ENCODE assay signal across 17 cellular contexts in genomic region chr18:8898990-8899389, GRCh38.
A peak's percentile ranks its signal among the peaks of the same experiment; 100 is the strongest.
DNase-seq lines count a peak whose midpoint lies in the region; ATAC-seq, FAIRE-seq and TF ChIP-seq lines count a peak whose summit lies in the region.
"Had no signal": no experiment of that assay in that cellular context is flagged by ENCODE, and none has a peak within 500 bp of the region (broad histone marks: within the 10 kb centered on the region; RNA-seq: fewer than 3 reads in every experiment).

No MANE protein-coding gene starts in this region.

- no peak overlapping the region for H2BK120ac ChIP-seq in IMR-90 (ENCODE audit: low read depth, low read length)

- no peak overlapping the region for H3K23ac ChIP-seq in IMR-90 (ENCODE audit: low read depth, low read length)

- H3K4me3 Mint-ChIP-seq in Calu3 (ENCODE audit: low read depth, unreplicated experiment) = no peak overlapping the region
- H3K4me3 Mint-ChIP-seq in stimulated activated memory B cell treated with anti-CD40 and anti-IgM and Interleukin-4, amounts not matched to agents 10 μg/mL and 1 μg/mL and 100 μg/mL, for 72 hours = no peak overlapping the region
- H3K4me3 Mint-ChIP-seq: activated CD4-positive, alpha-beta T cell treated with anti-CD3 and anti-CD28 coated beads, Interleukin-2, amount 10 ng/mL, durations not matched to agents 7 days and 5 days; CD4-positive, alpha-beta memory T cell; T-cell had no signal

- no peak overlapping the region; the same call in 1 of the 2 replicates for H2BK20ac ChIP-seq in IMR-90 (ENCODE audit: low read depth, low read length)

- peak; percentile 25 for DNase-seq in Calu3
- DNase-seq in IMR-90 = no peak
- DNase-seq in WERI-Rb-1 = peak; percentile 56
- DNase-seq in keratinocyte (ENCODE audit: low read depth, low spot score) = no peak
- no peak for DNase-seq in NCI-H2081 (lab: John Stamatoyannopoulos, UW)
- DNase-seq in NCI-H526 treated with DMSO at 0.1 percent for 48 hours (lab: John Stamatoyannopoulos, UW) = no peak
- DNase-seq: activated CD4-positive, alpha-beta T cell treated with anti-CD3 and anti-CD28 coated beads, Interleukin-2, amount 10 ng/mL, durations not matched to agents 7 days and 5 days; activated CD8-positive, alpha-beta memory T cell treated with anti-CD3 and anti-CD28 coated beads, Interleukin-2, amount 50 U/mL, for 48 hours; activated gamma-delta T cell; CD4-positive, alpha-beta memory T cell; KG1; NCI-H1105; stimulated activated CD4-positive, alpha-beta T cell treated with anti-CD3 and anti-CD28 coated beads, Interleukin-2, amount 100 ng/mL, for 24 hours; T-cell had no signal

- H3K27ac ChIP-seq in IMR-90 (ENCODE audit: insufficient read depth, low read length) (no peak overlapping the region), WERI-Rb-1 (no peak overlapping the region), keratinocyte (ENCODE audit: control insufficient read depth, insufficient read depth, low read length) (no peak overlapping the region)

- H3K9ac ChIP-seq in IMR-90 (ENCODE audit: low read depth, low read length) (no peak overlapping the region), keratinocyte (ENCODE audit: control insufficient read depth, extremely low read depth, insufficient read depth, low read length) (no peak overlapping the region)

- no peak overlapping the region for H3K27ac Mint-ChIP-seq in Calu3 (ENCODE audit: unreplicated experiment)
- H3K27ac Mint-ChIP-seq in stimulated activated memory B cell treated with anti-CD40 and anti-IgM and Interleukin-4, amounts not matched to agents 10 μg/mL and 1 μg/mL and 100 μg/mL, for 72 hours = no peak overlapping the region
- H3K27ac Mint-ChIP-seq: activated CD4-positive, alpha-beta T cell treated with anti-CD3 and anti-CD28 coated beads, Interleukin-2, amount 10 ng/mL, durations not matched to agents 7 days and 5 days; CD4-positive, alpha-beta memory T cell; T-cell had no signal

- POLR2A ChIA-PET in IMR-90 (lab: Charles Lee; ENCODE audit: unreplicated experiment) = no interaction called here

- H3K4ac ChIP-seq in IMR-90 (ENCODE audit: low read depth, low read length) = no peak overlapping the region

- BruUV-seq in Calu3 (replicated peaks; lab: Mats Ljungman, UMichigan) (no TSS peak), IMR-90 (replicated peaks; lab: Mats Ljungman, UMichigan) (no TSS peak)

- H3K79me2 ChIP-seq in keratinocyte (ENCODE audit: control insufficient read depth, insufficient read depth, low read length) = no peaks in the 10 kb centered on the region

- H3K4me1 ChIP-seq in IMR-90 (ENCODE audit: control insufficient read depth, insufficient read depth, low read length) = no peaks in the 10 kb centered on the region
- H3K4me1 ChIP-seq in keratinocyte (ENCODE audit: control insufficient read depth, extremely low read depth, insufficient read depth, low read length) = no peaks in the 10 kb centered on the region

- H2AK5ac ChIP-seq in IMR-90 (ENCODE audit: low read depth, low read length) = peak overlapping the region; percentile 4; the same call in 1 of the 2 replicates

- H3K9me3 ChIP-seq in IMR-90 (ENCODE audit: control insufficient read depth, insufficient read depth, low read length) (peaks cover 10% of the 10 kb centered on the region), WERI-Rb-1 (ENCODE audit: severe bottlenecking) (peaks cover 10% of the 10 kb centered on the region), keratinocyte (ENCODE audit: control insufficient read depth, low read depth, low read length) (no peaks in the 10 kb centered on the region)

- peak overlapping the region; percentile 15 for H2AK9ac ChIP-seq in IMR-90 (replicated peaks; ENCODE audit: low read depth, low read length, poor library complexity)

- no peaks in the 10 kb centered on the region for H3K36me3 Mint-ChIP-seq in Calu3 (ENCODE audit: insufficient read depth, unreplicated experiment)
- peaks cover 4% of the 10 kb centered on the region for H3K36me3 Mint-ChIP-seq in stimulated activated memory B cell treated with anti-CD40 and anti-IgM and Interleukin-4, amounts not matched to agents 10 μg/mL and 1 μg/mL and 100 μg/mL, for 72 hours
- H3K36me3 Mint-ChIP-seq: CD4-positive, alpha-beta memory T cell; T-cell had no signal

- no peak for FAIRE-seq in keratinocyte (lab: Jason Lieb, UNC)

- H3K9me1 ChIP-seq in IMR-90 (ENCODE audit: insufficient read depth, low read length) = no peaks in the 10 kb centered on the region
- H3K9me1 ChIP-seq in keratinocyte (ENCODE audit: control insufficient read depth, extremely low read depth, insufficient read depth, low read length) = no peaks in the 10 kb centered on the region

- H3K36me3 ChIP-seq in IMR-90 (ENCODE audit: control insufficient read depth, insufficient read depth, low read length) = no peaks in the 10 kb centered on the region
- H3K36me3 ChIP-seq in WERI-Rb-1 = no peaks in the 10 kb centered on the region
- H3K36me3 ChIP-seq in keratinocyte (ENCODE audit: control insufficient read depth in 2 of 2, extremely low read depth in 1 of 2, insufficient read depth in 2 of 2, low read length in 2 of 2) = no peaks in the 10 kb centered on the region

- H4K5ac ChIP-seq in IMR-90 (ENCODE audit: low read depth, low read length) = no peak overlapping the region

- no peak overlapping the region for H4K91ac ChIP-seq in IMR-90 (ENCODE audit: insufficient read depth, low read depth, low read length)

- no peak for TF ChIP-seq POLR2A in IMR-90 (IDR thresholded peaks at IDR 0.05; ENCODE audit: low read depth, low read length)

- WGBS in IMR-90 (ENCODE audit: extremely low coverage in 2 of 2, insufficient read length in 1 of 2), 2 experiments = 100% methylated on average over 1 of the region's 3 CpGs; no CpG with 5 or more reads in 1 of the 2 experiments

- in situ Hi-C loops in IMR-90 (cut with MboI; ENCODE audit: low sequenced_read_pairs) = no loop called here

- H3K14ac ChIP-seq in IMR-90 (replicated peaks; ENCODE audit: low read depth, low read length) = no peak overlapping the region

- H2BK5ac ChIP-seq in IMR-90 (ENCODE audit: low read depth, low read length, poor library complexity, severe bottlenecking) = no peak overlapping the region

- dilution Hi-C loops in IMR-90 (cut with HindIII; ENCODE audit: low sequenced_read_pairs, unreplicated experiment) (no loop called here), keratinocyte (cut with MboI; ENCODE audit: extremely low pct_ligation_motif_present, low sequenced_read_pairs) (no loop called here)

- H3K18ac ChIP-seq in IMR-90 (ENCODE audit: low read depth, low read length) = no peak overlapping the region

- TF ChIP-seq CTCF in Calu3 (IDR thresholded peaks at IDR 0.05; ENCODE audit: unreplicated experiment) (peak; percentile 28), IMR-90 (conservative IDR thresholded peaks at IDR 0.05; ENCODE audit: low read depth, low read length) (no peak), WERI-Rb-1 (IDR thresholded peaks at IDR 0.05; ENCODE audit: low read depth, low read length) (0 out of 2 replicates have a peak, but pooled peaks have one; percentile 31), keratinocyte (optimal IDR thresholded peaks at IDR 0.05 in 1 of 3, IDR thresholded peaks at IDR 0.05 in 1 of 3, conservative IDR thresholded peaks at IDR 0.05 in 1 of 3; ENCODE audit: extremely low read depth in 1 of 3, insufficient read depth in 2 of 3, low read length in 3 of 3) (peak; percentile 25 to 44 (median 27))

- H3K4me2 ChIP-seq in IMR-90 (ENCODE audit: low read depth, low read length) = no peak overlapping the region
- H3K4me2 ChIP-seq in keratinocyte (ENCODE audit: control insufficient read depth, extremely low read depth, insufficient read depth, low read depth, low read length) = no peak overlapping the region

- no peak overlapping the region for H3K4me3 ChIP-seq in IMR-90 (ENCODE audit: insufficient read depth, low read depth, low read length)
- H3K4me3 ChIP-seq in WERI-Rb-1 (ENCODE audit: low read depth, low read length) = no peak overlapping the region
- H3K4me3 ChIP-seq in keratinocyte (ENCODE audit: control insufficient read depth in 2 of 3, extremely low read depth in 1 of 3, insufficient read depth in 2 of 3, low read depth in 1 of 3, low read length in 3 of 3) = no peak overlapping the region

- H2AFZ ChIP-seq in IMR-90 (replicated peaks; ENCODE audit: low read length, poor library complexity) (no peak overlapping the region), keratinocyte (ENCODE audit: control insufficient read depth, low read length) (no peak overlapping the region)

- H3K27me3 Mint-ChIP-seq in Calu3 (ENCODE audit: unreplicated experiment) = no peaks in the 10 kb centered on the region
- H3K27me3 Mint-ChIP-seq in stimulated activated memory B cell treated with anti-CD40 and anti-IgM and Interleukin-4, amounts not matched to agents 10 μg/mL and 1 μg/mL and 100 μg/mL, for 72 hours = no peaks in the 10 kb centered on the region

- ATAC-seq in IMR-90 (ENCODE audit: low read depth) (no peak), HG03565 (IDR thresholded peaks at IDR 0.05; ENCODE audit: unreplicated experiment) (no peak)
- no peak for ATAC-seq in stimulated activated memory B cell treated with anti-CD40 and anti-IgM and Interleukin-4, amounts not matched to agents 10 μg/mL and 1 μg/mL and 100 μg/mL, for 72 hours
- ATAC-seq: Right ventricle myocardium inferior, T-cell had no signal

- H3K56ac ChIP-seq in IMR-90 (ENCODE audit: extremely low read depth, insufficient read depth, low read length) = no peak overlapping the region

- CTCF ChIA-PET in Calu3 (lab: Charles Lee) (no interaction called here), IMR-90 (lab: Yijun Ruan, JAX) (no interaction called here)

- H4K8ac ChIP-seq in IMR-90 (ENCODE audit: low read depth in 2 of 2, low read length in 2 of 2) = no peak overlapping the region

- peaks cover 6% of the 10 kb centered on the region for H3K9me3 Mint-ChIP-seq in Calu3 (ENCODE audit: low read depth, unreplicated experiment)
- peaks cover 7% of the 10 kb centered on the region for H3K9me3 Mint-ChIP-seq in stimulated activated memory B cell treated with anti-CD40 and anti-IgM and Interleukin-4, amounts not matched to agents 10 μg/mL and 1 μg/mL and 100 μg/mL, for 72 hours

- peaks cover 31% of the 10 kb centered on the region for H3K4me1 Mint-ChIP-seq in Calu3 (ENCODE audit: low read depth, unreplicated experiment)
- H3K4me1 Mint-ChIP-seq in stimulated activated memory B cell treated with anti-CD40 and anti-IgM and Interleukin-4, amounts not matched to agents 10 μg/mL and 1 μg/mL and 100 μg/mL, for 72 hours = peaks cover 9% of the 10 kb centered on the region
- H3K4me1 Mint-ChIP-seq: activated CD4-positive, alpha-beta T cell treated with anti-CD3 and anti-CD28 coated beads, Interleukin-2, amount 10 ng/mL, durations not matched to agents 7 days and 5 days; CD4-positive, alpha-beta memory T cell; T-cell had no signal

- no peak overlapping the region for H2BK15ac ChIP-seq in IMR-90 (ENCODE audit: low read depth, low read length)

- intact Hi-C loops in Calu3 (cut with micrococcal nuclease; ENCODE audit: unreplicated experiment) = loop anchor here (10.0 kb wide), 1 partner anchor 194 kb away; the partner anchor contains the start of gene MTCL1
- intact Hi-C loops in IMR-90 (cut with micrococcal nuclease) = no loop called here

- H4K20me1 ChIP-seq in IMR-90 (ENCODE audit: insufficient read depth, low read length) = no peaks in the 10 kb centered on the region
- no peaks in the 10 kb centered on the region for H4K20me1 ChIP-seq in keratinocyte (ENCODE audit: control insufficient read depth, extremely low read depth, insufficient read depth, low read length)

- TF ChIP-seq RAD21 in IMR-90 (IDR thresholded peaks at IDR 0.05; ENCODE audit: low read length) = no peak

- H3K27me3 ChIP-seq in IMR-90 (ENCODE audit: control insufficient read depth, insufficient read depth, low read length) (no peaks in the 10 kb centered on the region), WERI-Rb-1 (ENCODE audit: insufficient read depth, low read depth, severe bottlenecking) (no peaks in the 10 kb centered on the region), keratinocyte (ENCODE audit: control insufficient read depth, extremely low read depth, insufficient read depth, low read length) (no peaks in the 10 kb centered on the region)

- H3K79me1 ChIP-seq in IMR-90 (ENCODE audit: low read depth in 1 of 2, low read length in 2 of 2) = no peaks in the 10 kb centered on the region

Comparison
In these comparisons a context has a peak if more than half of its experiments do, and no peak if none do; other contexts are left out.
1. DNase-seq: peak in Calu3 (single experiment) and WERI-Rb-1 (single experiment); none in IMR-90 (single experiment), keratinocyte (single experiment), NCI-H2081 (0 of 2) and NCI-H526 treated with DMSO at 0.1 percent for 48 hours (single experiment).